Comparison of ENCODE assay signal across 1 cellular context in the genomic region with DNA sequence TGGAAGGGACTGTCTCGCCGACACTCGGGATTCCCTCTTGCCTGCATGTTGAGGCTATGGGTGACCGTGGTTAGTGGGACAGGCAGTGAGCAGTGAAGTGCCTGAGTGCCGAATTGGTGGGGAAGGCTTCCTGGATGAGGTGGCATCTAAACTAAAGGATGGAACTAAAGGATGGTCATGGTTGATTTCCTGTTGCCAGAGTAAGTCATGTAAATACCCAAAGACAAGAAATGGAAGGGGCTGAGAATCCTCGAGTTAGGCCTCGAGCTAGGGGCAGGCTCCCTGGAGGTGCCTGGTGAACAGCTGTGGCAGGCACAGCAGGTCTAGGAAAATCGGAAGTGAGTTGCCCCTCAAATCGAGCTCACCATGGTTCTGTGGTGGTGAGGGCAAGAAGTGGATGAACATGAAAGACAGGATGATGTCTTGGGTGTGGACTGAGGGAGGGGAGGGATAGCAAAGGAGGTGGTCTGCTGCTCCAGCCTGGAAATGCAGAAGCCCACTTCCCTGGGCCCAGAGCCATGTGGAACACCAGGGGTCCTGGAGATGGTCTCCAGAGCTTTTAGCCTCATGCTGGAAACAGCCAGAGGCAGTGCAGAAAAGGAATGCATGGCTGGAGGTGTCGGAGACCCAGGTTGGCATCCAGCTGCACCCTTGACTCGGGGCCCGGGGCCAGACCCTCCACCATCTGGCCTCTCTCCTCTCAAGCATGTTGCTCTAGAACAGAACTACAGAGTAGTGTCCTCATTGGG.
TF ChIP-seq lines count a peak whose summit lies in the region.

No MANE protein-coding gene starts in this region.

TF ChIP-seq in IMR-90, 13 proteins besides CTCF, POLR2A, EP300 and RAD21:
- TF ChIP-seq MXI1 (IDR thresholded peaks at IDR 0.05; ENCODE audit: borderline replicate concordance, low read depth, low read length) (no peak), NFE2L2 (IDR thresholded peaks at IDR 0.05; ENCODE audit: low read depth, low read length) (no peak), RCOR1 (IDR thresholded peaks at IDR 0.05; ENCODE audit: insufficient replicate concordance, low read length) (no peak), CHD1 (IDR thresholded peaks at IDR 0.05; ENCODE audit: low read depth, low read length) (no peak), FOS (IDR thresholded peaks at IDR 0.05; ENCODE audit: low read depth, low read length) (no peak), RFX5 (IDR thresholded peaks at IDR 0.05; ENCODE audit: low read depth, low read length) (no peak), MAZ (IDR thresholded peaks at IDR 0.05; ENCODE audit: borderline replicate concordance, low read depth, low read length) (no peak), BHLHE40 (IDR thresholded peaks at IDR 0.05; ENCODE audit: low read depth, low read length) (no peak), SMC3 (IDR thresholded peaks at IDR 0.05; ENCODE audit: low read depth, low read length) (no peak), CEBPB (IDR thresholded peaks at IDR 0.05; ENCODE audit: low read depth, low read length) (no peak), MAFK (IDR thresholded peaks at IDR 0.05; ENCODE audit: low read depth, low read length) (no peak)
- TF ChIP-seq, protein P1, sequence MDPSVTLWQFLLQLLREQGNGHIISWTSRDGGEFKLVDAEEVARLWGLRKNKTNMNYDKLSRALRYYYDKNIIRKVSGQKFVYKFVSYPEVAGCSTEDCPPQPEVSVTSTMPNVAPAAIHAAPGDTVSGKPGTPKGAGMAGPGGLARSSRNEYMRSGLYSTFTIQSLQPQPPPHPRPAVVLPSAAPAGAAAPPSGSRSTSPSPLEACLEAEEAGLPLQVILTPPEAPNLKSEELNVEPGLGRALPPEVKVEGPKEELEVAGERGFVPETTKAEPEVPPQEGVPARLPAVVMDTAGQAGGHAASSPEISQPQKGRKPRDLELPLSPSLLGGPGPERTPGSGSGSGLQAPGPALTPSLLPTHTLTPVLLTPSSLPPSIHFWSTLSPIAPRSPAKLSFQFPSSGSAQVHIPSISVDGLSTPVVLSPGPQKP (IDR thresholded peaks at IDR 0.05; ENCODE audit: borderline replicate concordance, low read depth, low read length): no peak
- TF ChIP-seq, protein P2, sequence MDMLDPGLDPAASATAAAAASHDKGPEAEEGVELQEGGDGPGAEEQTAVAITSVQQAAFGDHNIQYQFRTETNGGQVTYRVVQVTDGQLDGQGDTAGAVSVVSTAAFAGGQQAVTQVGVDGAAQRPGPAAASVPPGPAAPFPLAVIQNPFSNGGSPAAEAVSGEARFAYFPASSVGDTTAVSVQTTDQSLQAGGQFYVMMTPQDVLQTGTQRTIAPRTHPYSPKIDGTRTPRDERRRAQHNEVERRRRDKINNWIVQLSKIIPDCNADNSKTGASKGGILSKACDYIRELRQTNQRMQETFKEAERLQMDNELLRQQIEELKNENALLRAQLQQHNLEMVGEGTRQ (IDR thresholded peaks at IDR 0.05; ENCODE audit: low read depth, low read length): no peak
